In genomic region chr6:139446104-139446715, GRCh38 we compare ENCODE assay signal across 28 cellular contexts.
"Had no signal": no experiment of that assay in that cellular context is flagged by ENCODE, and none has a peak within 500 bp of the region (broad histone marks: within the 10 kb centered on the region; RNA-seq: fewer than 3 reads in every experiment).

No MANE protein-coding gene starts in this region.

- ATAC-seq: activated CD8-positive, alpha-beta T cell treated with anti-CD3 and anti-CD28 coated beads for 36 hours; activated naive CD8-positive, alpha-beta T cell treated with anti-CD3 and anti-CD28 coated beads, Interleukin-2, amount 50 U/mL, for 24 hours; activated T-cell treated with anti-CD3 and anti-CD28 coated beads, Interleukin-2, amount 50 U/mL, for 4 hours; activated T-helper 17 cell treated with anti-CD3 and anti-CD28 coated beads, Interleukin-2, amount 50 U/mL, for 72 hours; left colon; naive thymus-derived CD8-positive, alpha-beta T cell; stimulated activated naive CD8-positive, alpha-beta T cell treated with anti-CD3 and anti-CD28 coated beads, Interleukin-15, Interleukin-2, amounts not matched to agents 100 U/mL and 50 U/mL, for 24 hours had no signal

- H3K36me3 Mint-ChIP-seq: activated naive CD4-positive, alpha-beta T cell treated with anti-CD3 and anti-CD28 coated beads, Interleukin-2, amount 50 U/mL, for 24 hours; immature natural killer cell; naive thymus-derived CD8-positive, alpha-beta T cell had no signal

- H3K9me3 Mint-ChIP-seq: activated CD4-positive, alpha-beta T cell treated with anti-CD3 and anti-CD28 coated beads, Interleukin-2, amount 10 ng/mL, durations not matched to agents 7 days and 5 days; activated CD8-positive, alpha-beta T cell treated with anti-CD3 and anti-CD28 coated beads for 36 hours; activated naive CD4-positive, alpha-beta T cell treated with anti-CD3 and anti-CD28 coated beads, Interleukin-2, amount 50 U/mL, for 24 hours; activated naive CD8-positive, alpha-beta T cell treated with anti-CD3 and anti-CD28 coated beads, Interleukin-2, amount 50 U/mL, for 24 hours; activated T-cell treated with anti-CD3 and anti-CD28 coated beads, Interleukin-2, amount 50 U/mL, for 4 hours; activated T-helper 17 cell treated with anti-CD3 and anti-CD28 coated beads, Interleukin-2, amount 50 U/mL, for 72 hours; immature natural killer cell; naive thymus-derived CD8-positive, alpha-beta T cell; T-helper 1 cell treated with Interleukin-12 subunit alpha and Interleukin-12 subunit beta and Interleukin-4 antibody, amounts not matched to agents 30 μg/mL and 1 μg/mL, for 36 hours had no signal

- H3K27me3 ChIP-seq: breast epithelium, right lobe of liver, testis, transverse colon had no signal

- H3K9me3 ChIP-seq: breast epithelium, right lobe of liver, testis, transverse colon had no signal

- H3K4me1 ChIP-seq: breast epithelium, right lobe of liver had no signal

- H3K27me3 Mint-ChIP-seq: activated CD4-positive, alpha-beta T cell treated with anti-CD3 and anti-CD28 coated beads, Interleukin-2, amount 10 ng/mL, durations not matched to agents 7 days and 5 days; activated CD8-positive, alpha-beta T cell treated with anti-CD3 and anti-CD28 coated beads for 36 hours; activated naive CD8-positive, alpha-beta T cell treated with anti-CD3 and anti-CD28 coated beads, Interleukin-2, amount 50 U/mL, for 24 hours; activated T-helper 17 cell treated with anti-CD3 and anti-CD28 coated beads, Interleukin-2, amount 50 U/mL, for 72 hours; progenitor cell of endocrine pancreas had no signal

- H3K4me1 Mint-ChIP-seq: activated naive CD4-positive, alpha-beta T cell treated with anti-CD3 and anti-CD28 coated beads, Interleukin-2, amount 50 U/mL, for 24 hours; activated T-helper 17 cell treated with anti-CD3 and anti-CD28 coated beads, Interleukin-2, amount 50 U/mL, for 72 hours; immature natural killer cell had no signal

- H3K27ac ChIP-seq: breast epithelium, right lobe of liver, testis, transverse colon had no signal

- H3K4me3 Mint-ChIP-seq: activated CD4-positive, alpha-beta T cell treated with anti-CD3 and anti-CD28 coated beads, Interleukin-2, amount 10 ng/mL, durations not matched to agents 7 days and 5 days; activated CD8-positive, alpha-beta T cell treated with anti-CD3 and anti-CD28 coated beads for 36 hours; activated naive CD4-positive, alpha-beta T cell treated with anti-CD3 and anti-CD28 coated beads, Interleukin-2, amount 50 U/mL, for 24 hours; activated naive CD8-positive, alpha-beta T cell treated with anti-CD3 and anti-CD28 coated beads, Interleukin-2, amount 50 U/mL, for 24 hours; activated T-cell treated with anti-CD3 and anti-CD28 coated beads, Interleukin-2, amount 50 U/mL, for 4 hours; activated T-helper 17 cell treated with anti-CD3 and anti-CD28 coated beads, Interleukin-2, amount 50 U/mL, for 72 hours; immature natural killer cell; naive thymus-derived CD8-positive, alpha-beta T cell; T-helper 1 cell treated with Interleukin-12 subunit alpha and Interleukin-12 subunit beta and Interleukin-4 antibody, amounts not matched to agents 30 μg/mL and 1 μg/mL, for 36 hours had no signal

- H3K27ac Mint-ChIP-seq: activated CD4-positive, alpha-beta T cell treated with anti-CD3 and anti-CD28 coated beads, Interleukin-2, amount 10 ng/mL, durations not matched to agents 7 days and 5 days; activated CD8-positive, alpha-beta T cell treated with anti-CD3 and anti-CD28 coated beads for 36 hours; activated naive CD4-positive, alpha-beta T cell treated with anti-CD3 and anti-CD28 coated beads, Interleukin-2, amount 50 U/mL, for 24 hours; activated naive CD8-positive, alpha-beta T cell treated with anti-CD3 and anti-CD28 coated beads, Interleukin-2, amount 50 U/mL, for 24 hours; activated T-helper 17 cell treated with anti-CD3 and anti-CD28 coated beads, Interleukin-2, amount 50 U/mL, for 72 hours; immature natural killer cell; naive thymus-derived CD8-positive, alpha-beta T cell; progenitor cell of endocrine pancreas; T-helper 1 cell treated with Interleukin-12 subunit alpha and Interleukin-12 subunit beta and Interleukin-4 antibody, amounts not matched to agents 30 μg/mL and 1 μg/mL, for 36 hours had no signal

- DNase-seq: activated CD4-positive, alpha-beta T cell treated with anti-CD3 and anti-CD28 coated beads for 1 hour; activated CD4-positive, alpha-beta T cell treated with anti-CD3 and anti-CD28 coated beads, Interleukin-2, amount 10 ng/mL, durations not matched to agents 7 days and 5 days; activated CD8-positive, alpha-beta T cell treated with anti-CD3 and anti-CD28 coated beads for 36 hours; activated naive CD8-positive, alpha-beta T cell treated with anti-CD3 and anti-CD28 coated beads, Interleukin-2, amount 50 U/mL, for 24 hours; activated T-cell treated with anti-CD3 and anti-CD28 coated beads, Interleukin-2, amount 50 U/mL, for 4 hours; amygdala; central memory CD4-positive, alpha-beta T cell; dermis blood vessel endothelial cell; effector CD4-positive, alpha-beta T cell; foreskin fibroblast; head of caudate nucleus; hypothalamus; immature natural killer cell; kidney; left colon; naive thymus-derived CD8-positive, alpha-beta T cell; right lobe of liver; stimulated activated CD4-positive, alpha-beta T cell treated with anti-CD3 and anti-CD28 coated beads, Interleukin-4, amount 100 ng/mL, for 1 hour; stimulated activated naive CD8-positive, alpha-beta T cell treated with anti-CD3 and anti-CD28 coated beads, Interleukin-15, Interleukin-2, amounts not matched to agents 100 U/mL and 50 U/mL, for 24 hours; SW 1271; T-helper 9 cell; testis; transverse colon had no signal

- H3K36me3 ChIP-seq: breast epithelium, right lobe of liver, transverse colon had no signal

- H3K4me3 ChIP-seq: breast epithelium, right lobe of liver, testis, transverse colon had no signal
